ENCODE assay signal across 17 cellular contexts in the genomic region with DNA sequence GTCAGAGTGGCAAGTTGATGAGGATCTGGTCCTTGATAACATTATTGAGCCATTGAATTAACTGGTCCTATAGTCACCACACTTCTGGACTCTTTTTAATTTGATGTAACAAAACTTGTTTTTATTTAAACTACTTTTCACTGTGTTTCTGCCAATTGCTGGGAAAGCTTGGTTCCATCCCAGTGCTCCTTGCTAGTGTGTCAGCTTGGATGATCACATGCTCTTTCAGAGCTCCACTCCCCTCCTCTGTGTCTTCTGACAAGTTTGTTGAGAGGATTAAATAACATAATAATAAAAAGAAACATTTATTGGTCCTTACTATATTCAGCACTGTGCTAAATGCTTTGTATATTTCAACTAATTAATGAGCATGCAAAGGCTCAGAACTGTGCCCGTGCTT.
DNase-seq lines count a peak whose midpoint lies in the region; ATAC-seq, FAIRE-seq and TF ChIP-seq lines count a peak whose summit lies in the region.
"Had no signal": no experiment of that assay in that cellular context is flagged by ENCODE, and none has a peak within 500 bp of the region (broad histone marks: within the 10 kb centered on the region; RNA-seq: fewer than 3 reads in every experiment).

No MANE protein-coding gene starts in this region.

- H4K20me1 ChIP-seq in astrocyte (ENCODE audit: insufficient read depth, low read length) = no peaks in the 10 kb centered on the region

- no peak for TF ChIP-seq CTCF in natural killer cell (IDR thresholded peaks at IDR 0.05)
- TF ChIP-seq CTCF in astrocyte (IDR thresholded peaks at IDR 0.05; ENCODE audit: insufficient read depth, low read depth, low read length) = no peak

- intact Hi-C loops in natural killer cell (cut with micrococcal nuclease) = no loop called here

- no peaks in the 10 kb centered on the region for H3K9me3 ChIP-seq in astrocyte (ENCODE audit: insufficient read depth, low read depth, low read length)

- H2AFZ ChIP-seq in astrocyte (ENCODE audit: low read depth, low read length) = peak overlapping the region; percentile 19

- in situ Hi-C loops in ACHN (cut with HindIII; ENCODE audit: low pct_ligation_motif_present, low pct_unique_long_range_greater_than_20kb, low sequenced_read_pairs) = no loop called here

- H3K9ac ChIP-seq in astrocyte (ENCODE audit: low read length) = no peak overlapping the region

- FAIRE-seq in astrocyte (lab: Jason Lieb, UNC) = no peak
- FAIRE-seq: RCC 7860 had no signal

- no peaks in the 10 kb centered on the region for H3K79me2 ChIP-seq in astrocyte (ENCODE audit: insufficient read depth, low read length)

- H3K4me1 Mint-ChIP-seq in natural killer cell treated with Interleukin-12 subunit alpha and Interleukin-12 subunit beta and Interleukin-15 and Interleukin-18, amount 100 ng/mL, for 72 hours (ENCODE audit: low read depth in 2 of 2) = peaks cover 8% of the 10 kb centered on the region in 2 donors
- peaks cover 7 to 10% of the 10 kb centered on the region in 2 donors for H3K4me1 Mint-ChIP-seq in natural killer cell
- peaks cover 9% of the 10 kb centered on the region for H3K4me1 Mint-ChIP-seq in astrocyte (ENCODE audit: low read depth, unreplicated experiment)

- peaks cover 5% of the 10 kb centered on the region for H3K36me3 Mint-ChIP-seq in natural killer cell treated with Interleukin-12 subunit alpha and Interleukin-12 subunit beta and Interleukin-15 and Interleukin-18, amount 100 ng/mL, for 72 hours
- H3K36me3 Mint-ChIP-seq in natural killer cell = no peaks in the 10 kb centered on the region
- no peaks in the 10 kb centered on the region for H3K36me3 Mint-ChIP-seq in astrocyte (ENCODE audit: low read depth, unreplicated experiment)

- no peak overlapping the region for H3K4me2 ChIP-seq in astrocyte (ENCODE audit: low read length)

- peaks cover 0 to 3% of the 10 kb centered on the region in 2 donors for H3K27me3 Mint-ChIP-seq in natural killer cell treated with Interleukin-12 subunit alpha and Interleukin-12 subunit beta and Interleukin-15 and Interleukin-18, amount 100 ng/mL, for 72 hours
- H3K27me3 Mint-ChIP-seq in natural killer cell (ENCODE audit: low read depth in 2 of 2) (peaks cover 0 to 1% of the 10 kb centered on the region in 2 donors), astrocyte (ENCODE audit: low read depth, unreplicated experiment) (no peaks in the 10 kb centered on the region)

- H3K4me3 Mint-ChIP-seq in natural killer cell treated with Interleukin-12 subunit alpha and Interleukin-12 subunit beta and Interleukin-15 and Interleukin-18, amount 100 ng/mL, for 72 hours = peak overlapping the region; percentile 25
- H3K4me3 Mint-ChIP-seq in natural killer cell (no peak overlapping the region), astrocyte (ENCODE audit: unreplicated experiment) (no peak overlapping the region)
- H3K4me3 Mint-ChIP-seq: HFFc6 had no signal

- ATAC-seq in natural killer cell treated with Interleukin-12 subunit alpha and Interleukin-12 subunit beta and Interleukin-15 and Interleukin-18, amount 100 ng/mL, for 72 hours = no peak
- ATAC-seq in natural killer cell = no peak
- ATAC-seq: Right ventricle myocardium inferior had no signal

- no peak for DNase-seq in natural killer cell treated with Interleukin-12 subunit alpha and Interleukin-12 subunit beta and Interleukin-15 and Interleukin-18, amount 100 ng/mL, for 72 hours (ENCODE audit: low spot score)
- DNase-seq in natural killer cell (no peak), astrocyte (ENCODE audit: low read depth) (no peak), kidney tubule cell (ENCODE audit: low spot score) (peak; percentile 21), NCI-H1436 treated with DMSO at 0.1 percent for 48 hours (lab: John Stamatoyannopoulos, UW) (no peak), ACHN (no peak)
- DNase-seq in stimulated activated CD4-positive, alpha-beta T cell treated with anti-CD3 and anti-CD28 coated beads, Interleukin-2, amount 100 ng/mL, for 48 hours = no peak
- no peak for DNase-seq in stimulated activated CD4-positive, alpha-beta T cell treated with anti-CD3 and anti-CD28 coated beads, Interleukin-2, amount 100 ng/mL, for 24 hours
- DNase-seq: DMS79 treated with DMSO at 0.1 percent for 48 hours, H7, HFFc6, NCI-H1105, NCI-H1694, NCI-H2081 treated with DMSO at 0.1 percent for 48 hours, NCI-H446 treated with DMSO at 0.1 percent for 48 hours had no signal

- no peak overlapping the region for H3K4me3 ChIP-seq in astrocyte (ENCODE audit: insufficient read depth, low read depth, low read length)

- no peaks in the 10 kb centered on the region for H3K36me3 ChIP-seq in astrocyte (ENCODE audit: insufficient read depth, low read length)

- H3K27me3 ChIP-seq in astrocyte (ENCODE audit: insufficient read depth, low read length) = no peaks in the 10 kb centered on the region

- peaks cover 7% of the 10 kb centered on the region for H3K9me3 Mint-ChIP-seq in natural killer cell treated with Interleukin-12 subunit alpha and Interleukin-12 subunit beta and Interleukin-15 and Interleukin-18, amount 100 ng/mL, for 72 hours
- H3K9me3 Mint-ChIP-seq in natural killer cell (no peaks in the 10 kb centered on the region), astrocyte (ENCODE audit: unreplicated experiment) (no peaks in the 10 kb centered on the region)
- H3K9me3 Mint-ChIP-seq: HFFc6 had no signal

- H3K27ac ChIP-seq in astrocyte (ENCODE audit: low read depth, low read length) = no peak overlapping the region

- peak overlapping the region in 1 of 2 donors; percentile 20 for H3K27ac Mint-ChIP-seq in natural killer cell treated with Interleukin-12 subunit alpha and Interleukin-12 subunit beta and Interleukin-15 and Interleukin-18, amount 100 ng/mL, for 72 hours
- H3K27ac Mint-ChIP-seq in natural killer cell = no peak overlapping the region
- no peak overlapping the region for H3K27ac Mint-ChIP-seq in astrocyte (ENCODE audit: unreplicated experiment)
- H3K27ac Mint-ChIP-seq: HFFc6 had no signal

- H3K4me1 ChIP-seq in astrocyte (ENCODE audit: insufficient read depth, low read length) = no peaks in the 10 kb centered on the region
